Comparison of ENCODE assay signal across 1 cellular context in genomic region chr3:49352286-49352685, GRCh38.
TF ChIP-seq lines count a peak whose summit lies in the region.

No MANE protein-coding gene starts in this region.

TF ChIP-seq in endothelial cell of umbilical vein, 7 proteins besides CTCF, POLR2A, EP300 and RAD21:
- peak; percentile 2 for TF ChIP-seq POLR2AphosphoS5 (IDR thresholded peaks at IDR 0.05; ENCODE audit: insufficient read depth, low read depth, low read length)
- TF ChIP-seq, protein P1, sequence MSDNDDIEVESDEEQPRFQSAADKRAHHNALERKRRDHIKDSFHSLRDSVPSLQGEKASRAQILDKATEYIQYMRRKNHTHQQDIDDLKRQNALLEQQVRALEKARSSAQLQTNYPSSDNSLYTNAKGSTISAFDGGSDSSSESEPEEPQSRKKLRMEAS (IDR thresholded peaks at IDR 0.05; ENCODE audit: insufficient read depth, insufficient read length), result no peak
TF ChIP-seq in endothelial cell of umbilical vein: peak in this region for 1.
